ENCODE assay signal across 8 cellular contexts in the genomic region with DNA sequence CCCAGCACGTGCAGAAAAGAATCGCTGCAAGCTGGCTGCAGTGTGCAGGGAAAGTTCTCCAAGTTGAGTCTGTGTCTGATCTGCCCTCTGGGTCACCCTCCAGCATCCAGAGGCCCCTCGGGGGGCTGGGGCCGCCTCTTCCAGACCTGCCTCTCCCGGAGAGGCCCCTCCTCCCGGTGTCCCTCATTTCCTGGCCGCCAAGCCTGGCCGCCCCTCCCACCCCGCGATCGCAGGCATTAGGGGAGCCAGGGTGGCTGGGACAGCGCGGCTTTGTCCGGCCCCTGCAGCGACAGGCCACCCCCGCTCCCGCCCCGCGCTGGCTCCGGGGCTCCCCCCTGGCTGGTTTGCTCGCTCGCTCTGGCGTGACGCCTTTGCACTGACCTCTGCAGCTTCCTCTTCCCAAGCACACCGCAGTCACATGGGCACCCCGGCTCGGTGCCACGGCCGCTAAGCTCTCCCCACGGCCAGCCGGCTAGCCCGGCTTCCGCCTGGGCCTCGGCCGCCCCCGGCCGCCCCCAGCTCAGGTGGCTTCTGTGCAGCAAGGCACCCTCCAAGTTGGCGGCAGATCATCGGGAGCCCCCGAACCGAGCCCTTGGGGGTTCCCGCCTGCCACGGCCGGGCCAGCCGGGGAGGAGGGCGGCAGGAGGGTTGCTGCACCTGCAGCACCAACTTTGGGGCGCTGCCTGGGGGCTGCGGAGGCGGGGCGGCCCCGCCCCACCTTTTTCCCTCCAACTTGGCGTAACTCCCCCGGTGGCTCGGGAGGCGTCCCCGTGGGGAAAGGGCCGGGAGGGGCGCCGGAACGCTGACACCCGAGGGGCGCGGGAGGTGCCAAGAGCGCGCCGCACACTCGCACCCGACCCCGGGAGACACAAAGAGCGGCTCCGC. TPM values are rescaled to one million over a fixed set of nuclear protein-coding genes. Genes with fewer than 3 reads are reported as not detected.
DNase-seq lines count a peak whose midpoint lies in the region; ATAC-seq and TF ChIP-seq lines count a peak whose summit lies in the region.

No MANE protein-coding gene starts in this region.

- no peaks in the 10 kb centered on the region for H3K9me3 Mint-ChIP-seq in progenitor cell of endocrine pancreas (ENCODE audit: low read depth)

- CTCF ChIA-PET in SK-N-SH (lab: Yijun Ruan, JAX): interaction anchor here (0.8 to 1.9 kb wide), 6 partner anchors 8 to 132 kb away, joined by 3 to 8 read pairs (median 6); a partner anchor contains a TSS

- H3K27ac ChIP-seq in SK-N-SH (ENCODE audit: low read depth in 2 of 2, low read length in 1 of 2) (peak overlapping the region in 1 of 2 experiments; percentile 35; a peak in 2 of 4 replicates), right cardiac atrium (ENCODE audit: low read length) (peak overlapping the region; percentile 93)

- peaks cover 4% of the 10 kb centered on the region for H3F3A ChIP-seq in SK-N-SH (replicated peaks; ENCODE audit: insufficient read depth)

- H3K36me3 ChIP-seq in SK-N-SH (replicated peaks in 1 of 2; ENCODE audit: control insufficient read depth in 1 of 2, insufficient read depth in 2 of 2, low read length in 1 of 2): no peaks in the 10 kb centered on the region

- peak overlapping the region; percentile 67 for H3K4me3 Mint-ChIP-seq in progenitor cell of endocrine pancreas (ENCODE audit: low read depth)

- WGBS in SK-N-SH (ENCODE audit: low lambda C conversion rate): 2% methylated on average over 10 of the region's 71 CpGs
- WGBS in right cardiac atrium: under 1% methylated on average over 71 of the region's 71 CpGs

- DNase-seq in GM03348 (ENCODE audit: low spot score): peak; percentile 90
- DNase-seq in SK-N-SH: peak; percentile 88
- DNase-seq in anterior cingulate cortex (lab: John Stamatoyannopoulos, UW): peak in 57 of 58 donors; percentile 40 to 90 (median 74)
- DNase-seq in right cardiac atrium: peak; percentile 87 to 97 (median 96)
- DNase-seq in progenitor cell of endocrine pancreas (ENCODE audit: low spot score, unreplicated experiment): peak; percentile 62
- no peak for DNase-seq in NCI-H446 treated with DMSO at 0.1 percent for 48 hours (lab: John Stamatoyannopoulos, UW)

- H3K27ac Mint-ChIP-seq in progenitor cell of endocrine pancreas: peak overlapping the region; percentile 93

- H4K20me1 ChIP-seq in SK-N-SH (ENCODE audit: insufficient read depth): no peaks in the 10 kb centered on the region

- H3K9me3 ChIP-seq in SK-N-SH (no peaks in the 10 kb centered on the region), right cardiac atrium (ENCODE audit: control insufficient read depth, low read length) (no peaks in the 10 kb centered on the region)

- H3K4me3 ChIP-seq in SK-N-SH (ENCODE audit: low read depth in 2 of 2, low read length in 1 of 2) (peak overlapping the region; percentile 50 to 54), right cardiac atrium (ENCODE audit: low read length) (peak overlapping the region; percentile 72)

- no peaks in the 10 kb centered on the region for H3K27me3 Mint-ChIP-seq in progenitor cell of endocrine pancreas

- peak overlapping the region; percentile 57; the same call in 1 of the 2 replicates for H2AFZ ChIP-seq in SK-N-SH (ENCODE audit: low read depth)

- H3K9ac ChIP-seq in SK-N-SH: no peak overlapping the region

- no peak for TF ChIP-seq RAD21 in Ishikawa (IDR thresholded peaks at IDR 0.05; ENCODE audit: low read depth)
- TF ChIP-seq RAD21 in SK-N-SH (IDR thresholded peaks at IDR 0.05; ENCODE audit: low read length): no peak

- TF ChIP-seq CTCF in SK-N-SH (IDR thresholded peaks at IDR 0.05) (no peak), progenitor cell of endocrine pancreas (IDR thresholded peaks at IDR 0.05; ENCODE audit: unreplicated experiment) (no peak)

- H3K36me3 Mint-ChIP-seq in progenitor cell of endocrine pancreas (ENCODE audit: insufficient read depth): peaks cover 6% of the 10 kb centered on the region

- H3K4me1 ChIP-seq in SK-N-SH (ENCODE audit: control insufficient read depth in 1 of 2, insufficient read depth in 2 of 2, low read depth in 1 of 2, low read length in 1 of 2) (peaks cover 4 to 16% of the 10 kb centered on the region in 2 experiments; a peak in 2 of 4 replicates), right cardiac atrium (ENCODE audit: control insufficient read depth, insufficient read depth, low read length) (peaks cover 6% of the 10 kb centered on the region)

- ATAC-seq in GM21737 (IDR thresholded peaks at IDR 0.05; ENCODE audit: unreplicated experiment) (peak; percentile 57), right cardiac atrium (peak; percentile 85 to 87)

- intact Hi-C loops in right cardiac atrium (cut with DNase I): no loop called here

- H3K27me3 ChIP-seq in SK-N-SH (ENCODE audit: insufficient read depth): no peaks in the 10 kb centered on the region
- no peaks in the 10 kb centered on the region for H3K27me3 ChIP-seq in right cardiac atrium (ENCODE audit: control insufficient read depth, insufficient read depth)

- H3K4me2 ChIP-seq in SK-N-SH: peak overlapping the region; percentile 91

- peak; percentile 40 for TF ChIP-seq EP300 in Ishikawa (IDR thresholded peaks at IDR 0.05; ENCODE audit: borderline replicate concordance)
- no peak for TF ChIP-seq EP300 in SK-N-SH (IDR thresholded peaks at IDR 0.05; ENCODE audit: borderline replicate concordance in 1 of 2, low read depth in 1 of 2, low read length in 1 of 2)

- peaks cover 16% of the 10 kb centered on the region for H3K4me1 Mint-ChIP-seq in progenitor cell of endocrine pancreas (ENCODE audit: low read depth)

- H3K79me2 ChIP-seq in SK-N-SH (ENCODE audit: insufficient read depth): no peaks in the 10 kb centered on the region

- POLR2A ChIA-PET in SK-N-SH (lab: Yijun Ruan, JAX): interaction anchor here (1.0 to 1.1 kb wide), 3 partner anchors 42 to 135 kb away, joined by 3 to 6 read pairs (median 4); a partner anchor contains a TSS

- no peaks in the 10 kb centered on the region for H3K9me2 ChIP-seq in SK-N-SH

TF ChIP-seq in Ishikawa, 13 proteins besides CTCF, POLR2A, EP300 and RAD21 (continues in another document):
- TF ChIP-seq FOXM1 (IDR thresholded peaks at IDR 0.05; ENCODE audit: borderline replicate concordance, low read depth) (no peak), EGR1 (IDR thresholded peaks at IDR 0.05) (peak; percentile 74; the same call in 1 of the 2 replicates), CEBPB (IDR thresholded peaks at IDR 0.05) (no peak), NFIC (IDR thresholded peaks at IDR 0.05) (peak; percentile 66), TEAD4 (IDR thresholded peaks at IDR 0.05) (peak; percentile 10; the same call in 1 of the 2 replicates), YY1 (IDR thresholded peaks at IDR 0.05; ENCODE audit: low read depth) (no peak)
- TF ChIP-seq, protein P1, sequence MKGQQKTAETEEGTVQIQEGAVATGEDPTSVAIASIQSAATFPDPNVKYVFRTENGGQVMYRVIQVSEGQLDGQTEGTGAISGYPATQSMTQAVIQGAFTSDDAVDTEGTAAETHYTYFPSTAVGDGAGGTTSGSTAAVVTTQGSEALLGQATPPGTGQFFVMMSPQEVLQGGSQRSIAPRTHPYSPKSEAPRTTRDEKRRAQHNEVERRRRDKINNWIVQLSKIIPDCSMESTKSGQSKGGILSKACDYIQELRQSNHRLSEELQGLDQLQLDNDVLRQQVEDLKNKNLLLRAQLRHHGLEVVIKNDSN (IDR thresholded peaks at IDR 0.05): peak; percentile 93

TF ChIP-seq in SK-N-SH, 30 proteins besides CTCF, POLR2A, EP300 and RAD21 (continues in another document):
- no peak for TF ChIP-seq ELF1 (IDR thresholded peaks at IDR 0.05)
- TF ChIP-seq, protein P2, sequence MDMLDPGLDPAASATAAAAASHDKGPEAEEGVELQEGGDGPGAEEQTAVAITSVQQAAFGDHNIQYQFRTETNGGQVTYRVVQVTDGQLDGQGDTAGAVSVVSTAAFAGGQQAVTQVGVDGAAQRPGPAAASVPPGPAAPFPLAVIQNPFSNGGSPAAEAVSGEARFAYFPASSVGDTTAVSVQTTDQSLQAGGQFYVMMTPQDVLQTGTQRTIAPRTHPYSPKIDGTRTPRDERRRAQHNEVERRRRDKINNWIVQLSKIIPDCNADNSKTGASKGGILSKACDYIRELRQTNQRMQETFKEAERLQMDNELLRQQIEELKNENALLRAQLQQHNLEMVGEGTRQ (IDR thresholded peaks at IDR 0.05; ENCODE audit: borderline replicate concordance, low read depth, low read length): no peak
- no peak for TF ChIP-seq GATA2 (CRISPR knock-in tag; IDR thresholded peaks at IDR 0.05)
- no peak for TF ChIP-seq TCF12 (IDR thresholded peaks at IDR 0.05)
- TF ChIP-seq RFX5 (IDR thresholded peaks at IDR 0.05; ENCODE audit: low read length): no peak
- TF ChIP-seq, protein P3, sequence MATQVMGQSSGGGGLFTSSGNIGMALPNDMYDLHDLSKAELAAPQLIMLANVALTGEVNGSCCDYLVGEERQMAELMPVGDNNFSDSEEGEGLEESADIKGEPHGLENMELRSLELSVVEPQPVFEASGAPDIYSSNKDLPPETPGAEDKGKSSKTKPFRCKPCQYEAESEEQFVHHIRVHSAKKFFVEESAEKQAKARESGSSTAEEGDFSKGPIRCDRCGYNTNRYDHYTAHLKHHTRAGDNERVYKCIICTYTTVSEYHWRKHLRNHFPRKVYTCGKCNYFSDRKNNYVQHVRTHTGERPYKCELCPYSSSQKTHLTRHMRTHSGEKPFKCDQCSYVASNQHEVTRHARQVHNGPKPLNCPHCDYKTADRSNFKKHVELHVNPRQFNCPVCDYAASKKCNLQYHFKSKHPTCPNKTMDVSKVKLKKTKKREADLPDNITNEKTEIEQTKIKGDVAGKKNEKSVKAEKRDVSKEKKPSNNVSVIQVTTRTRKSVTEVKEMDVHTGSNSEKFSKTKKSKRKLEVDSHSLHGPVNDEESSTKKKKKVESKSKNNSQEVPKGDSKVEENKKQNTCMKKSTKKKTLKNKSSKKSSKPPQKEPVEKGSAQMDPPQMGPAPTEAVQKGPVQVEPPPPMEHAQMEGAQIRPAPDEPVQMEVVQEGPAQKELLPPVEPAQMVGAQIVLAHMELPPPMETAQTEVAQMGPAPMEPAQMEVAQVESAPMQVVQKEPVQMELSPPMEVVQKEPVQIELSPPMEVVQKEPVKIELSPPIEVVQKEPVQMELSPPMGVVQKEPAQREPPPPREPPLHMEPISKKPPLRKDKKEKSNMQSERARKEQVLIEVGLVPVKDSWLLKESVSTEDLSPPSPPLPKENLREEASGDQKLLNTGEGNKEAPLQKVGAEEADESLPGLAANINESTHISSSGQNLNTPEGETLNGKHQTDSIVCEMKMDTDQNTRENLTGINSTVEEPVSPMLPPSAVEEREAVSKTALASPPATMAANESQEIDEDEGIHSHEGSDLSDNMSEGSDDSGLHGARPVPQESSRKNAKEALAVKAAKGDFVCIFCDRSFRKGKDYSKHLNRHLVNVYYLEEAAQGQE (IDR thresholded peaks at IDR 0.05; ENCODE audit: low read depth, low read length): no peak
- no peak for TF ChIP-seq NFIC (IDR thresholded peaks at IDR 0.05; ENCODE audit: borderline replicate concordance)
- peak; percentile 26; the same call in 1 of the 2 replicates for TF ChIP-seq GABPA (IDR thresholded peaks at IDR 0.05; ENCODE audit: low read depth)
- TF ChIP-seq POLR2AphosphoS5 (IDR thresholded peaks at IDR 0.05; ENCODE audit: low read depth, low read length): no peak

RNA-seq across cellular contexts. Expression of a gene that starts 43.7 kb away (rescaled TPM):
- polyA plus RNA-seq in SK-N-SH (2012; rRNA removed): 9.6 and 11.5 TPM in 2 replicates
- polyA plus RNA-seq in SK-N-SH (2012; cell fraction: cytosol; rRNA removed): 8.2 and 11.0 TPM in 2 replicates
- 25.9 and 32.9 TPM in 2 replicates for polyA plus RNA-seq in SK-N-SH (2012; cell fraction: nucleus; rRNA removed)
- 10 to 100 TPM; 11.8 to 16.0 (median 13.1) TPM for total RNA-seq in right cardiac atrium
- 6.1 TPM for polyA plus RNA-seq in right cardiac atrium
- total RNA-seq in progenitor cell of endocrine pancreas: 74.0 and 79.2 TPM in 2 replicates
